Comparison of ENCODE assay signal across 7 cellular contexts in the genomic region with DNA sequence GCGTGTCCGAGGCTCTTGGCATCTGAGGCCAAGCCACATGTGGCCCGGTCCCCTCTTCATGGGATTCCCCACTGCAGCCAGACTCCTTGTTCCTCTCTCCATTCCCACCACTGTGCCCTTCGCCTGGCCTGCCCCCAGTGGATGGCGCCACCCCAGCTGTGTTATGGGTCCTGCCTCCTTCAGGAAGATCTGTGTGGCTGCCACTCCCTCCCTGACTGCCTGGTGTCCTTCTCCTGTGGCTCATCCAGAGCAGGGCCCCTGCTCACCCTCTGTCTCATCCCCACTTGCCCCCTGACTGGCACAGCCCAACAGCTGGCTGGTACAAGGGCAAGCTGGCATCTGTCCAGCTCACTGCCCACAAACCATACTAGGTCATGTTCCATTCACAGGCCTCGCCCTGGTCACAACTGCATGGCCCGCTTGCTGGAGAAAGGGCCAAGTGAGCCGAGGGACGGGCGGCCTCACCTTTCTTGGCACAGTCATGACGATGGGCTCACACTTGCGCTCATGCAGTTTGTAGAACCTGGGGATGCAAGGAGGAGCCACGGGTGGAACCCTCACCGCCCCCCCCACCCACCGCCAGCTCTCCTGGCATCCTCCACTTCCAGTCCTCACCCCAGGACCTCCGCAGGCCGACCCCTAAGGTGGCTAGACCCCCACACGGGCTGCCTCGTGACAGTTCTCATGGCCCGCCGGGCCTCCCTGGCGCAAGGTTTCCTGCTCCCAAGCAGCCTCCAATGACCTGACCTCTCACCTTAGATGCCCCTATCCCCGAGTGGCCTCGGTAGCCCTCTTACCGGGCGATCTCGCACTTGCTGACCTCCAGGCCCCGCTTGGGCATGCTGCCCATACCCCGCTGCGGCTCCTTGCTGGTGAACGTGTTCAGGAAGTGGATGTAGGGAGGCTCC. TPM values are rescaled to one million over a fixed set of nuclear protein-coding genes. Genes with fewer than 3 reads are reported as not detected.
DNase-seq lines count a peak whose midpoint lies in the region; ATAC-seq and TF ChIP-seq lines count a peak whose summit lies in the region.

No MANE protein-coding gene starts in this region.

- peaks cover 19% of the 10 kb centered on the region for H3K4me1 ChIP-seq in upper lobe of right lung

- peak; percentile 27 for DNase-seq in ELR (ENCODE audit: low read depth)
- DNase-seq in KG1 (lab: John Stamatoyannopoulos, UW) = peak; percentile 22
- no peak for DNase-seq in activated T-helper 2 cell treated with anti-CD3 and anti-CD28 coated beads, Interferon-gamma antibody, Interleukin-2, Interleukin-4, amounts not matched to agents 10 μg/mL and 5 μg/mL and 100 μg/mL, durations not matched to agents 14 hours and 24 hours and 36 hours (ENCODE audit: low spot score)
- DNase-seq in kidney epithelial cell (ENCODE audit: low read depth) = no peak
- DNase-seq in upper lobe of right lung = no peak
- DNase-seq in GOT3 (lab: John Stamatoyannopoulos, UW) = no peak

- H3K4me3 ChIP-seq in kidney epithelial cell (ENCODE audit: low read depth, low read length) (no peak overlapping the region), upper lobe of right lung (no peak overlapping the region)

- no peaks in the 10 kb centered on the region for H3K9me3 ChIP-seq in upper lobe of right lung

- peak overlapping the region; percentile 94 for H3K4me3 Mint-ChIP-seq in activated T-helper 2 cell treated with anti-CD3 and anti-CD28 coated beads, Interferon-gamma antibody, Interleukin-2, Interleukin-4, amounts not matched to agents 10 μg/mL and 5 μg/mL and 100 μg/mL, durations not matched to agents 14 hours and 24 hours and 36 hours (ENCODE audit: low read depth)

- H3K27me3 Mint-ChIP-seq in activated T-helper 2 cell treated with anti-CD3 and anti-CD28 coated beads, Interferon-gamma antibody, Interleukin-2, Interleukin-4, amounts not matched to agents 10 μg/mL and 5 μg/mL and 100 μg/mL, durations not matched to agents 14 hours and 24 hours and 36 hours (ENCODE audit: low read depth) = no peaks in the 10 kb centered on the region

- peak overlapping the region; percentile 95 for H3K27ac Mint-ChIP-seq in activated T-helper 2 cell treated with anti-CD3 and anti-CD28 coated beads, Interferon-gamma antibody, Interleukin-2, Interleukin-4, amounts not matched to agents 10 μg/mL and 5 μg/mL and 100 μg/mL, durations not matched to agents 14 hours and 24 hours and 36 hours

- intact Hi-C loops in activated T-helper 2 cell treated with anti-CD3 and anti-CD28 coated beads, Interferon-gamma antibody, Interleukin-2, Interleukin-4, amounts not matched to agents 10 μg/mL and 5 μg/mL and 100 μg/mL, durations not matched to agents 14 hours and 24 hours and 36 hours (cut with micrococcal nuclease) = loop anchor here (2.0 kb wide), 2 partner anchors 29 to 45 kb away; partner anchors contain the start of gene TMEM134
- intact Hi-C loops in upper lobe of right lung (cut with DNase I) = no loop called here

- H3K27me3 ChIP-seq in kidney epithelial cell (ENCODE audit: control insufficient read depth, insufficient read depth, low read length) (no peaks in the 10 kb centered on the region), upper lobe of right lung (no peaks in the 10 kb centered on the region)

- H3K36me3 ChIP-seq in kidney epithelial cell (ENCODE audit: control insufficient read depth, insufficient read depth, low read length) (peaks cover 4% of the 10 kb centered on the region), upper lobe of right lung (peaks cover 30% of the 10 kb centered on the region)

- H3K36me3 Mint-ChIP-seq in activated T-helper 2 cell treated with anti-CD3 and anti-CD28 coated beads, Interferon-gamma antibody, Interleukin-2, Interleukin-4, amounts not matched to agents 10 μg/mL and 5 μg/mL and 100 μg/mL, durations not matched to agents 14 hours and 24 hours and 36 hours (ENCODE audit: low read depth) = peaks cover 42% of the 10 kb centered on the region

- ATAC-seq in upper lobe of right lung (peak; percentile 3), GM18861 (IDR thresholded peaks at IDR 0.05; ENCODE audit: unreplicated experiment) (no peak)

- TF ChIP-seq CTCF in kidney epithelial cell (IDR thresholded peaks at IDR 0.05; ENCODE audit: insufficient read depth, low read length, poor library complexity, severe bottlenecking) (peak; percentile 29), upper lobe of right lung (IDR thresholded peaks at IDR 0.05) (no peak)

- no peaks in the 10 kb centered on the region for H3K9me3 Mint-ChIP-seq in activated T-helper 2 cell treated with anti-CD3 and anti-CD28 coated beads, Interferon-gamma antibody, Interleukin-2, Interleukin-4, amounts not matched to agents 10 μg/mL and 5 μg/mL and 100 μg/mL, durations not matched to agents 14 hours and 24 hours and 36 hours

- peak overlapping the region; percentile 65 for H3K27ac ChIP-seq in upper lobe of right lung

- H3K4me1 Mint-ChIP-seq in activated T-helper 2 cell treated with anti-CD3 and anti-CD28 coated beads, Interferon-gamma antibody, Interleukin-2, Interleukin-4, amounts not matched to agents 10 μg/mL and 5 μg/mL and 100 μg/mL, durations not matched to agents 14 hours and 24 hours and 36 hours (ENCODE audit: low read depth) = peaks cover 37% of the 10 kb centered on the region

RNA-seq across cellular contexts. Expression of gene PTPRCAP, which starts 2.1 kb away (rescaled TPM):
- 89.8 and 94.4 TPM in 2 replicates for total RNA-seq in activated T-helper 2 cell treated with anti-CD3 and anti-CD28 coated beads, Interferon-gamma antibody, Interleukin-2, Interleukin-4, amounts not matched to agents 10 μg/mL and 5 μg/mL and 100 μg/mL, durations not matched to agents 14 hours and 24 hours and 36 hours
- total RNA-seq in kidney epithelial cell (2.5 and 3.0 TPM in 2 replicates), upper lobe of right lung (17.7 TPM)

RNA-seq across cellular contexts. Expression of gene CORO1B, which starts 3.7 kb away (rescaled TPM):
- 177 and 186 TPM in 2 replicates for total RNA-seq in activated T-helper 2 cell treated with anti-CD3 and anti-CD28 coated beads, Interferon-gamma antibody, Interleukin-2, Interleukin-4, amounts not matched to agents 10 μg/mL and 5 μg/mL and 100 μg/mL, durations not matched to agents 14 hours and 24 hours and 36 hours
- 136 and 153 TPM in 2 replicates for total RNA-seq in kidney epithelial cell
- 132 TPM for total RNA-seq in upper lobe of right lung

RNA-seq across cellular contexts. Expression of gene RPS6KB2, which starts 11.3 kb away (rescaled TPM):
- total RNA-seq in activated T-helper 2 cell treated with anti-CD3 and anti-CD28 coated beads, Interferon-gamma antibody, Interleukin-2, Interleukin-4, amounts not matched to agents 10 μg/mL and 5 μg/mL and 100 μg/mL, durations not matched to agents 14 hours and 24 hours and 36 hours = 67.6 and 70.2 TPM in 2 replicates
- 64.6 and 86.5 TPM in 2 replicates for total RNA-seq in kidney epithelial cell
- total RNA-seq in upper lobe of right lung = 40.0 TPM

RNA-seq across cellular contexts. Expression of gene GPR152, which starts 13.0 kb away (rescaled TPM):
- not detected in 2 replicates for total RNA-seq in activated T-helper 2 cell treated with anti-CD3 and anti-CD28 coated beads, Interferon-gamma antibody, Interleukin-2, Interleukin-4, amounts not matched to agents 10 μg/mL and 5 μg/mL and 100 μg/mL, durations not matched to agents 14 hours and 24 hours and 36 hours
- total RNA-seq in kidney epithelial cell (not detected in 2 replicates), upper lobe of right lung (not detected)

RNA-seq across cellular contexts. Expression of gene CABP4, which starts 15.6 kb away (rescaled TPM):
- 0.73 and 1.0 TPM in 2 replicates for total RNA-seq in activated T-helper 2 cell treated with anti-CD3 and anti-CD28 coated beads, Interferon-gamma antibody, Interleukin-2, Interleukin-4, amounts not matched to agents 10 μg/mL and 5 μg/mL and 100 μg/mL, durations not matched to agents 14 hours and 24 hours and 36 hours
- total RNA-seq in kidney epithelial cell (0.17 TPM in 1 of 2 replicates, not detected in the other), upper lobe of right lung (3.2 TPM)

Comparison
In these comparisons a context has a peak if more than half of its experiments do, and no peak if none do; other contexts are left out.
1. DNase-seq: peak in ELR (single experiment) and KG1 (single experiment); none in activated T-helper 2 cell treated with anti-CD3 and anti-CD28 coated beads, Interferon-gamma antibody, Interleukin-2, Interleukin-4, amounts not matched to agents 10 μg/mL and 5 μg/mL and 100 μg/mL, durations not matched to agents 14 hours and 24 hours and 36 hours (single experiment), kidney epithelial cell (single experiment), upper lobe of right lung (single experiment) and GOT3 (single experiment).